ENCODE assay signal across 8 cellular contexts in the genomic region with DNA sequence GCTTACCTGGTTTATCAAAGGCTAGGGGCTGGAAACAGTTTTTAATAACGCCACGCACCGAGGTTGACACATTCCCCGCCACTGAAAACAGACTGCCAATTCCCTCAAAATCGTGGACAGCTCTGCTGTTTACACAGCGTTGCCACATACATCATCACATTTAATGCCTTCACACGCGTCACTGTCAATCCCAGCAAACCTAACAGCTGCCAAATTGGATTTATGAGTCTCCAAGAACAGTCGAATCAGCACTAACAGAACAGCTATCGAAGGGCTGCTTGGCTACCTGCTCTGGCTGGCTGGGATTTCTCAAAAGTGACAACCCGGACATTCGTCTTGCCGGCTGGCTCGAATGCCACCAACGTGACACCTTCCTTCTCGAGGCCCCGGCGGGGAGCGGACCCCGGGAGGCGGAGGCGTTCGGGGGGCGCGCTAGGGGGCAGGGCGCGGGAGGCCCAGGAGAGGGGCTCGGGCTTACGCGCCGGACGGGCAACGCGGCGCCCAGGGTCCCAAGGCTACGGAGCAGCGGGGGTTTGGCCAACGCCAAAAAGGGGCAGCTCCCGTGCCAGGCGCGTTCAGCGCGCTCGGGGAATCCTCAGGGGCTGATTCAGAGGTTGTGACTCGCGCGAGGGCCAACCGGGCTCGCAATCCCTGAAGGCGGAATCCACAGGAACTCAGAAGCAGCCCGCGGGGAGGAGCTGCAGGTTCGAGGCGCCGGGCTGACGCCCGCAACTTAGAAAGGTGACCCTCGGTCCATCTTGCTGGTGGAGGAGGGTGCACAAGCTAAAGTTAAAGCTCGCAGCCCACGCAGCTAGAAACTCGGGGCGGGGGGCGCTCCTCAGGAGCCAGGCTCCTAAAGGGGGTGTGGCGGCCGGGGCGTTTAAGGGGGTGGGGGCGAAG. TPM values are rescaled to one million over a fixed set of nuclear protein-coding genes. Genes with fewer than 3 reads are reported as not detected.
DNase-seq lines count a peak whose midpoint lies in the region; ATAC-seq, FAIRE-seq and TF ChIP-seq lines count a peak whose summit lies in the region.

No MANE protein-coding gene starts in this region.

- no peaks in the 10 kb centered on the region for H3K36me3 ChIP-seq in HepG2 (replicated peaks in 1 of 2; ENCODE audit: control insufficient read depth in 1 of 2, insufficient read depth in 2 of 2, low read length in 2 of 2)

- no peak for TF ChIP-seq CTCF in activated B cell treated with CpG ODN at 0.5 μM for 24 hours (IDR thresholded peaks at IDR 0.05)
- TF ChIP-seq CTCF in dorsolateral prefrontal cortex (IDR thresholded peaks at IDR 0.05 in 54 of 56, conservative IDR thresholded peaks at IDR 0.05 in 2 of 56; ENCODE audit: low read depth in 1 of 56, partially characterized antibody in 56 of 56) = peak in 14 of 56 donors; percentile 1 to 33 (median 12)
- TF ChIP-seq CTCF in HepG2 (CRISPR knock-in tag; IDR thresholded peaks at IDR 0.05) = no peak; the same call in 1 of the 2 replicates

- peak overlapping the region; percentile 49 to 93 (median 84) for H3K4me3 ChIP-seq in dorsolateral prefrontal cortex
- H3K4me3 ChIP-seq in HepG2 (replicated peaks in 1 of 3; ENCODE audit: insufficient read depth in 1 of 3, low read depth in 2 of 3, low read length in 3 of 3) = peak overlapping the region; percentile 85 to 89 (median 87)

- H3K79me2 ChIP-seq in HepG2 (ENCODE audit: insufficient read depth, low read length) = peaks cover 53% of the 10 kb centered on the region

- BruUV-seq in HepG2 (replicated peaks; lab: Mats Ljungman, UMichigan) = no TSS peak

- H3K4me2 ChIP-seq in HepG2 (ENCODE audit: low read depth, low read length) = peak overlapping the region; percentile 82

- no peak overlapping the region for H3K27ac Mint-ChIP-seq in activated B cell treated with CpG ODN at 0.5 μM for 24 hours

- ATAC-seq in activated B cell treated with CpG ODN at 0.5 μM for 24 hours (ENCODE audit: low read depth) (no peak), HepG2 (peak; percentile 21)

- DNase-seq in NOMO-1 treated with dmso at 0.1 percent for 144 hours (lab: John Stamatoyannopoulos, UW; ENCODE audit: unreplicated experiment) = peak; percentile 4
- DNase-seq in NOMO-1 treated with DMSO at 0.1 percent for 48 hours (lab: John Stamatoyannopoulos, UW; ENCODE audit: unreplicated experiment) = no peak
- DNase-seq in activated B cell treated with CpG ODN at 0.5 μM for 24 hours = peak; percentile 23
- DNase-seq in dorsolateral prefrontal cortex = peak in 9 of 10 donors; percentile 31 to 67 (median 55)
- DNase-seq in HepG2 (ENCODE audit: low spot score) = peak; percentile 42
- peak; percentile 32 to 38 for DNase-seq in stimulated activated CD4-positive, alpha-beta T cell treated with anti-CD3 and anti-CD28 coated beads, Interleukin-2, amount 100 ng/mL, for 24 hours
- no peak for DNase-seq in KG1 (lab: John Stamatoyannopoulos, UW)
- DNase-seq in effector CD8-positive, alpha-beta T cell (lab: John Stamatoyannopoulos, UW) = no peak

- peak overlapping the region; percentile 83 for H3K9ac ChIP-seq in HepG2 (ENCODE audit: insufficient read depth, low read depth, low read length)

- H3K9me3 ChIP-seq in HepG2 (ENCODE audit: low read length) = no peaks in the 10 kb centered on the region

- H3K27me3 ChIP-seq in dorsolateral prefrontal cortex = no peaks in the 10 kb centered on the region
- no peaks in the 10 kb centered on the region; a peak in 1 of 5 replicates for H3K27me3 ChIP-seq in HepG2 (ENCODE audit: control insufficient read depth in 1 of 2, insufficient read depth in 2 of 2, low read length in 2 of 2)

- TF ChIP-seq POLR2A in HepG2 (IDR thresholded peaks at IDR 0.05; ENCODE audit: insufficient read depth in 1 of 2, low read depth in 2 of 2, low read length in 2 of 2) = no peak

- no peak overlapping the region for H2AFZ ChIP-seq in HepG2 (ENCODE audit: low read length)

- peak; percentile 34 for FAIRE-seq in HepG2 (lab: Jason Lieb, UNC)

- no peaks in the 10 kb centered on the region for H3K36me3 Mint-ChIP-seq in activated B cell treated with CpG ODN at 0.5 μM for 24 hours (ENCODE audit: low read depth)

- H3K4me1 Mint-ChIP-seq in activated B cell treated with CpG ODN at 0.5 μM for 24 hours = peaks cover 11% of the 10 kb centered on the region

- peaks cover 46% of the 10 kb centered on the region for H3K4me1 ChIP-seq in HepG2 (ENCODE audit: insufficient read depth, low read length)

- intact Hi-C loops in activated B cell treated with CpG ODN at 0.5 μM for 24 hours (cut with micrococcal nuclease) (loop anchor here (5.0 kb wide), 1 partner anchor 34 kb away; no protein-coding TSS in a partner anchor), dorsolateral prefrontal cortex (cut with DNase I) (loop anchor here (2.0 to 5.0 kb wide), 5 partner anchors 34 to 168 kb away; a partner anchor contains a TSS), HepG2 (cut with micrococcal nuclease; ENCODE audit: unreplicated experiment) (loop anchor here (2.0 to 5.0 kb wide), 3 partner anchors 34 to 166 kb away; a partner anchor contains a TSS)

- TF ChIP-seq EP300 in HepG2 (IDR thresholded peaks at IDR 0.05; ENCODE audit: low read depth in 2 of 2, low read length in 2 of 2) (no peak), HepG2 (CRISPR knock-in tag; IDR thresholded peaks at IDR 0.05; ENCODE audit: borderline replicate concordance) (no peak)

- in situ Hi-C loops in HepG2 (cut with HindIII; ENCODE audit: extremely low pct_ligation_motif_present, low pct_unique_long_range_greater_than_20kb) = no loop called here

- POLR2A ChIA-PET in activated B cell treated with CpG ODN at 0.5 μM for 24 hours (lab: Charles Lee) (interaction anchor here (0.6 kb wide), 1 partner anchor 794 kb away, joined by 4 read pairs; no protein-coding TSS in a partner anchor), HepG2 (lab: Yijun Ruan, JAX) (interaction anchor here (0.7 to 3.9 kb wide), 6 partner anchors 37 to 464 kb away, joined by 3 to 21 read pairs (median 4); a partner anchor contains a TSS)

- H3K27ac ChIP-seq in dorsolateral prefrontal cortex (peak overlapping the region; percentile 77 to 99 (median 95)), HepG2 (ENCODE audit: extremely low read length, insufficient read depth, low read length) (peak overlapping the region; percentile 65)

- under 1% methylated on average over 15 of the region's 67 CpGs for WGBS in HepG2 (ENCODE audit: low lambda C conversion rate)

- no peaks in the 10 kb centered on the region for H3K9me3 Mint-ChIP-seq in activated B cell treated with CpG ODN at 0.5 μM for 24 hours

- TF ChIP-seq RAD21 in HepG2 (CRISPR knock-in tag; IDR thresholded peaks at IDR 0.05) = 0 out of 2 replicates have a peak, but pooled peaks have one; percentile 9

- peaks cover 52% of the 10 kb centered on the region for H3K27me3 Mint-ChIP-seq in activated B cell treated with CpG ODN at 0.5 μM for 24 hours

- H3K4me3 Mint-ChIP-seq in activated B cell treated with CpG ODN at 0.5 μM for 24 hours = peak overlapping the region; percentile 72

- peaks cover 26% of the 10 kb centered on the region for H4K20me1 ChIP-seq in HepG2 (ENCODE audit: insufficient read depth, low read length)

- CTCF ChIA-PET in activated B cell treated with CpG ODN at 0.5 μM for 24 hours (lab: Charles Lee) = interaction anchor here (1.2 kb wide), 1 partner anchor 290 kb away, joined by 3 read pairs; no protein-coding TSS in a partner anchor
- CTCF ChIA-PET in HepG2 (lab: Yijun Ruan, JAX; ENCODE audit: low intra/inter-chr PET ratio, low total read pairs) = no interaction called here

RNA-seq across cellular contexts. Expression of a gene that starts 1.2 kb away (rescaled TPM):
- total RNA-seq in activated B cell treated with CpG ODN at 0.5 μM for 24 hours (1.3 and 2.5 TPM in 2 replicates), dorsolateral prefrontal cortex (100 to 1,000 TPM in 3 of 120 experiments, 10 to 100 TPM in 117; 28.9 to 134 (median 53.2) TPM), HepG2 (2016; rRNA removed; fragmentation: Illumina TruSeq; extraction: Trizol) (33.3 and 37.7 TPM in 2 replicates)
- total RNA-seq in HepG2 (2016; cell fraction: cytosol; rRNA removed; fragmentation: Illumina TruSeq; extraction: Trizol; ENCODE audit: low read depth) = 115 and 135 TPM in 2 replicates
- total RNA-seq in HepG2 (2016; cell fraction: insoluble cytoplasmic fraction; rRNA removed; fragmentation: Illumina TruSeq; extraction: Trizol) = 32.0 TPM in 2 replicates
- total RNA-seq in HepG2 (2016; cell fraction: membrane; rRNA removed; fragmentation: Illumina TruSeq; extraction: Trizol) = 92.9 and 108 TPM in 2 replicates
- 28.9 and 39.6 TPM in 2 replicates for total RNA-seq in HepG2 (2016; cell fraction: nucleus; rRNA removed; fragmentation: Illumina TruSeq; extraction: Trizol)
- 18.2 and 25.8 TPM in 2 replicates for polyA plus RNA-seq in HepG2 (2011; rRNA removed)
- polyA plus RNA-seq in HepG2 (2011; cell fraction: cytosol; rRNA removed) = 17.4 and 18.7 TPM in 2 replicates
- polyA plus RNA-seq in HepG2 (2011; cell fraction: nucleus; rRNA removed) = 25.0 and 28.4 TPM in 2 replicates
- polyA plus RNA-seq in HepG2 (2012) = 29.7 and 39.7 TPM in 2 replicates
- 4.4 and 5.1 TPM in 2 replicates for polyA plus RNA-seq in HepG2 (2016; cell fraction: cytosol; fragmentation: Illumina TruSeq; extraction: Trizol; ENCODE audit: low read depth)
- polyA plus RNA-seq in HepG2 (2016; cell fraction: insoluble cytoplasmic fraction; fragmentation: Illumina TruSeq; extraction: Trizol; ENCODE audit: low read depth) = 24.1 and 26.7 TPM in 2 replicates
- polyA plus RNA-seq in HepG2 (2016; cell fraction: membrane; fragmentation: Illumina TruSeq; extraction: Trizol; ENCODE audit: low read depth) = 12.9 and 13.7 TPM in 2 replicates
- polyA plus RNA-seq in HepG2 (2016; cell fraction: nucleus; fragmentation: Illumina TruSeq; extraction: Trizol; ENCODE audit: insufficient read depth, low read depth) = 32.8 and 35.5 TPM in 2 replicates
- polyA minus RNA-seq in HepG2 (2011; rRNA and poly(A)+ RNA removed; ENCODE audit: low replicate concordance) = 15.3 and 46.1 TPM in 2 replicates
- polyA minus RNA-seq in HepG2 (2011; cell fraction: cytosol; rRNA and poly(A)+ RNA removed) = 36.8 and 41.4 TPM in 2 replicates
- 47.4 and 54.7 TPM in 2 replicates for polyA minus RNA-seq in HepG2 (2011; cell fraction: nucleus; rRNA and poly(A)+ RNA removed)

RNA-seq across cellular contexts. Expression of a gene that starts 36.7 kb away (rescaled TPM):
- total RNA-seq in activated B cell treated with CpG ODN at 0.5 μM for 24 hours = 11.7 and 12.6 TPM in 2 replicates
- total RNA-seq in dorsolateral prefrontal cortex = 10 to 100 TPM in 11 of 120 experiments, 1 to 10 TPM in 109; 3.2 to 14.7 (median 6.5) TPM
- 11.7 and 13.2 TPM in 2 replicates for total RNA-seq in HepG2 (2016; rRNA removed; fragmentation: Illumina TruSeq; extraction: Trizol)
- total RNA-seq in HepG2 (2016; cell fraction: cytosol; rRNA removed; fragmentation: Illumina TruSeq; extraction: Trizol; ENCODE audit: low read depth) = 15.9 and 16.8 TPM in 2 replicates
- 10.6 and 12.1 TPM in 2 replicates for total RNA-seq in HepG2 (2016; cell fraction: insoluble cytoplasmic fraction; rRNA removed; fragmentation: Illumina TruSeq; extraction: Trizol)
- 24.0 and 25.3 TPM in 2 replicates for total RNA-seq in HepG2 (2016; cell fraction: membrane; rRNA removed; fragmentation: Illumina TruSeq; extraction: Trizol)
- 6.0 and 7.6 TPM in 2 replicates for total RNA-seq in HepG2 (2016; cell fraction: nucleus; rRNA removed; fragmentation: Illumina TruSeq; extraction: Trizol)
- 8.6 and 11.0 TPM in 2 replicates for polyA plus RNA-seq in HepG2 (2011; rRNA removed)
- 5.9 and 7.2 TPM in 2 replicates for polyA plus RNA-seq in HepG2 (2011; cell fraction: cytosol; rRNA removed)
- 2.4 TPM in 2 replicates for polyA plus RNA-seq in HepG2 (2011; cell fraction: nucleus; rRNA removed)
- polyA plus RNA-seq in HepG2 (2012) = 8.8 TPM in 2 replicates
- polyA plus RNA-seq in HepG2 (2016; cell fraction: cytosol; fragmentation: Illumina TruSeq; extraction: Trizol; ENCODE audit: low read depth) = 20.7 and 22.7 TPM in 2 replicates
- 11.9 and 12.8 TPM in 2 replicates for polyA plus RNA-seq in HepG2 (2016; cell fraction: insoluble cytoplasmic fraction; fragmentation: Illumina TruSeq; extraction: Trizol; ENCODE audit: low read depth)
- 23.2 and 23.8 TPM in 2 replicates for polyA plus RNA-seq in HepG2 (2016; cell fraction: membrane; fragmentation: Illumina TruSeq; extraction: Trizol; ENCODE audit: low read depth)
- 9.7 and 12.0 TPM in 2 replicates for polyA plus RNA-seq in HepG2 (2016; cell fraction: nucleus; fragmentation: Illumina TruSeq; extraction: Trizol; ENCODE audit: insufficient read depth, low read depth)
- 4.7 and 8.0 TPM in 2 replicates for polyA minus RNA-seq in HepG2 (2011; rRNA and poly(A)+ RNA removed; ENCODE audit: low replicate concordance)
- 6.9 and 8.5 TPM in 2 replicates for polyA minus RNA-seq in HepG2 (2011; cell fraction: cytosol; rRNA and poly(A)+ RNA removed)
- polyA minus RNA-seq in HepG2 (2011; cell fraction: nucleus; rRNA and poly(A)+ RNA removed) = 3.1 and 3.7 TPM in 2 replicates

Comparison
In these comparisons a context has a peak if more than half of its experiments do, and no peak if none do; other contexts are left out.
1. DNase-seq: peak in NOMO-1 treated with dmso at 0.1 percent for 144 hours (single experiment), activated B cell treated with CpG ODN at 0.5 μM for 24 hours (single experiment), dorsolateral prefrontal cortex (9 of 10), HepG2 (single experiment) and stimulated activated CD4-positive, alpha-beta T cell treated with anti-CD3 and anti-CD28 coated beads, Interleukin-2, amount 100 ng/mL, for 24 hours (2 of 2); none in NOMO-1 treated with DMSO at 0.1 percent for 48 hours (single experiment), KG1 (single experiment) and effector CD8-positive, alpha-beta T cell (single experiment).